In the genomic region with DNA sequence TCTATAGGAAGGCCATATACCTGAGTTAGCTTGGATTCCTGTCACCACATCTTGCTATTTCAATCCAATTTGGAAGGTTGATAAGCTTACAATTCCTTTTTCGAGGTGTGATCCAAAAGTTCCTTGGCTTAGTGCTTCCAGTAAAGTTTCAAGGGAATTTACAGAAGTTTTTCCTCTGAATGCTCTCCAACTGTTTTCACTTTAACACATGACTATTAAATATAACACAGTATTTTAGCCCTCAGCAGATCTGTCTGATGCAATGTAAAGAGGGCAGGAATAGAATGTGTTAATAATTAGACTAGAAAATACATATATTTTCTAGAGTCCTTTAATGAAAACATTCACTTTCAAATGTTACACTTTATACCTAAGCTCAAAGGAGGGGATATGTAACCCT, we compare ENCODE assay signal across 19 cellular contexts.
DNase-seq lines count a peak whose midpoint lies in the region; ATAC-seq and TF ChIP-seq lines count a peak whose summit lies in the region.
"Had no signal": no experiment of that assay in that cellular context is flagged by ENCODE, and none has a peak within 500 bp of the region (broad histone marks: within the 10 kb centered on the region; RNA-seq: fewer than 3 reads in every experiment).

No MANE protein-coding gene starts in this region.

- H3K27ac ChIP-seq in SK-N-SH (ENCODE audit: low read depth in 2 of 2, low read length in 1 of 2), result peak overlapping the region in 1 of 2 experiments; percentile 89; a peak in 2 of 4 replicates
- H3K27ac ChIP-seq: 22Rv1; BLaER1 treated with 17β-estradiol and CSF1 and Interleukin-3, amounts not matched to agents 10 nM and 100 nM had no signal

- H3K4me2 ChIP-seq in SK-N-SH, result no peak overlapping the region
- H3K4me2 ChIP-seq in skeletal muscle satellite cell (ENCODE audit: low read length), result no peak overlapping the region
- H3K4me2 ChIP-seq: BLaER1 treated with 17β-estradiol and CSF1 and Interleukin-3, amounts not matched to agents 10 nM and 100 nM had no signal

- H3K79me2 ChIP-seq in SK-N-SH (ENCODE audit: insufficient read depth), result no peaks in the 10 kb centered on the region

- peaks cover 5 to 7% of the 10 kb centered on the region in 2 experiments; a peak in 2 of 4 replicates for H3K4me1 ChIP-seq in SK-N-SH (ENCODE audit: control insufficient read depth in 1 of 2, insufficient read depth in 2 of 2, low read depth in 1 of 2, low read length in 1 of 2)
- H3K4me1 ChIP-seq in adipocyte (ENCODE audit: control insufficient read depth, insufficient read depth, low read length), result peaks cover 53% of the 10 kb centered on the region
- H3K4me1 ChIP-seq in skeletal muscle satellite cell (ENCODE audit: control insufficient read depth, insufficient read depth, low read length), result peaks cover 45% of the 10 kb centered on the region

- H4K20me1 ChIP-seq in SK-N-SH (ENCODE audit: insufficient read depth), result no peaks in the 10 kb centered on the region
- H4K20me1 ChIP-seq: BLaER1 treated with 17β-estradiol and CSF1 and Interleukin-3, amounts not matched to agents 10 nM and 100 nM had no signal

- H3K9me2 ChIP-seq in SK-N-SH, result no peaks in the 10 kb centered on the region

- no peak for TF ChIP-seq RAD21 in SK-N-SH (IDR thresholded peaks at IDR 0.05; ENCODE audit: low read length)

- no peaks in the 10 kb centered on the region for H3K36me3 ChIP-seq in SK-N-SH (replicated peaks in 1 of 2; ENCODE audit: control insufficient read depth in 1 of 2, insufficient read depth in 2 of 2, low read length in 1 of 2)
- H3K36me3 ChIP-seq in adipocyte (ENCODE audit: control insufficient read depth, insufficient read depth, low read length, severe bottlenecking), result no peaks in the 10 kb centered on the region
- H3K36me3 ChIP-seq in skeletal muscle satellite cell (ENCODE audit: insufficient read depth, low read length), result no peaks in the 10 kb centered on the region
- H3K36me3 ChIP-seq: BLaER1 treated with 17β-estradiol and CSF1 and Interleukin-3, amounts not matched to agents 10 nM and 100 nM had no signal

- H3F3A ChIP-seq in SK-N-SH (replicated peaks; ENCODE audit: insufficient read depth), result peaks cover 32% of the 10 kb centered on the region

- H3K9ac ChIP-seq in SK-N-SH (no peak overlapping the region), adipocyte (ENCODE audit: low read length) (peak overlapping the region; percentile 87), skeletal muscle satellite cell (ENCODE audit: low read depth, low read length) (peak overlapping the region; percentile 17)
- H3K9ac ChIP-seq: BLaER1 treated with 17β-estradiol and CSF1 and Interleukin-3, amounts not matched to agents 10 nM and 100 nM had no signal

- POLR2A ChIA-PET in SK-N-SH (lab: Yijun Ruan, JAX), result no interaction called here

- ATAC-seq in SK-N-SH treated with all-trans-retinoic acid at 6 μM for 48 hours (no peak), GM18519 (IDR thresholded peaks at IDR 0.05; ENCODE audit: low FRiP score, unreplicated experiment) (no peak)
- ATAC-seq: GM12878 had no signal

- no peaks in the 10 kb centered on the region for H3K9me3 ChIP-seq in SK-N-SH
- H3K9me3 ChIP-seq in adipocyte (ENCODE audit: control insufficient read depth, low read length), result no peaks in the 10 kb centered on the region
- no peaks in the 10 kb centered on the region for H3K9me3 ChIP-seq in skeletal muscle satellite cell (replicated peaks; ENCODE audit: low read length)
- H3K9me3 ChIP-seq: BLaER1 treated with 17β-estradiol and CSF1 and Interleukin-3, amounts not matched to agents 10 nM and 100 nM had no signal

- H3K27me3 ChIP-seq in SK-N-SH (ENCODE audit: insufficient read depth) (no peaks in the 10 kb centered on the region), adipocyte (replicated peaks; ENCODE audit: control insufficient read depth, insufficient read depth, low read length) (no peaks in the 10 kb centered on the region), skeletal muscle satellite cell (ENCODE audit: control insufficient read depth, insufficient read depth, low read length) (no peaks in the 10 kb centered on the region)
- H3K27me3 ChIP-seq: BLaER1 treated with 17β-estradiol and CSF1 and Interleukin-3, amounts not matched to agents 10 nM and 100 nM had no signal

- DNase-seq in SK-N-SH (no peak), adipocyte (ENCODE audit: low read depth) (peak; percentile 13), fibroblast of the aortic adventitia (ENCODE audit: low read depth) (peak; percentile 49), NCI-H82 (lab: John Stamatoyannopoulos, UW) (no peak), NCI-H1930 (lab: John Stamatoyannopoulos, UW) (no peak)
- DNase-seq: CD8-positive, alpha-beta memory T cell; DMS79 treated with DMSO at 0.1 percent for 48 hours; GOT3; NCI-H1092; NCI-H146; NCI-H2081 treated with DMSO at 0.1 percent for 48 hours; NCI-H510A treated with DMSO at 0.1 percent for 48 hours; SHP77 treated with DMSO at 0.1 percent for 48 hours had no signal

- no peak for TF ChIP-seq EP300 in SK-N-SH (IDR thresholded peaks at IDR 0.05; ENCODE audit: borderline replicate concordance in 1 of 2, low read depth in 1 of 2, low read length in 1 of 2)

- CTCF ChIA-PET in SK-N-SH (lab: Yijun Ruan, JAX), result interaction anchor here (1.0 to 9.5 kb wide), 3 partner anchors 174 to 295 kb away, joined by 3 to 185 read pairs (median 11); a partner anchor contains a TSS

- 0 out of 2 replicates have a peak overlapping the region, but pooled peaks have one; percentile 3 for H2AFZ ChIP-seq in SK-N-SH (ENCODE audit: low read depth)

- H3K4me3 ChIP-seq in SK-N-SH (ENCODE audit: low read depth in 2 of 2, low read length in 1 of 2) (no peak overlapping the region), adipocyte (ENCODE audit: low read length) (no peak overlapping the region), fibroblast of the aortic adventitia (ENCODE audit: low read depth, low read length) (no peak overlapping the region), skeletal muscle satellite cell (ENCODE audit: low read length) (no peak overlapping the region)
- H3K4me3 ChIP-seq: BLaER1 treated with 17β-estradiol and CSF1 and Interleukin-3, amounts not matched to agents 10 nM and 100 nM; GM12878 had no signal

- 91% methylated on average over 1 of the region's 1 CpG for WGBS in SK-N-SH (ENCODE audit: low lambda C conversion rate)

- TF ChIP-seq CTCF in SK-N-SH (IDR thresholded peaks at IDR 0.05) (no peak), fibroblast of the aortic adventitia (IDR thresholded peaks at IDR 0.05; ENCODE audit: insufficient read depth, low read length) (no peak)

TF ChIP-seq in SK-N-SH, 30 proteins besides CTCF, POLR2A, EP300 and RAD21 (continues in another document):
- TF ChIP-seq, protein P1, sequence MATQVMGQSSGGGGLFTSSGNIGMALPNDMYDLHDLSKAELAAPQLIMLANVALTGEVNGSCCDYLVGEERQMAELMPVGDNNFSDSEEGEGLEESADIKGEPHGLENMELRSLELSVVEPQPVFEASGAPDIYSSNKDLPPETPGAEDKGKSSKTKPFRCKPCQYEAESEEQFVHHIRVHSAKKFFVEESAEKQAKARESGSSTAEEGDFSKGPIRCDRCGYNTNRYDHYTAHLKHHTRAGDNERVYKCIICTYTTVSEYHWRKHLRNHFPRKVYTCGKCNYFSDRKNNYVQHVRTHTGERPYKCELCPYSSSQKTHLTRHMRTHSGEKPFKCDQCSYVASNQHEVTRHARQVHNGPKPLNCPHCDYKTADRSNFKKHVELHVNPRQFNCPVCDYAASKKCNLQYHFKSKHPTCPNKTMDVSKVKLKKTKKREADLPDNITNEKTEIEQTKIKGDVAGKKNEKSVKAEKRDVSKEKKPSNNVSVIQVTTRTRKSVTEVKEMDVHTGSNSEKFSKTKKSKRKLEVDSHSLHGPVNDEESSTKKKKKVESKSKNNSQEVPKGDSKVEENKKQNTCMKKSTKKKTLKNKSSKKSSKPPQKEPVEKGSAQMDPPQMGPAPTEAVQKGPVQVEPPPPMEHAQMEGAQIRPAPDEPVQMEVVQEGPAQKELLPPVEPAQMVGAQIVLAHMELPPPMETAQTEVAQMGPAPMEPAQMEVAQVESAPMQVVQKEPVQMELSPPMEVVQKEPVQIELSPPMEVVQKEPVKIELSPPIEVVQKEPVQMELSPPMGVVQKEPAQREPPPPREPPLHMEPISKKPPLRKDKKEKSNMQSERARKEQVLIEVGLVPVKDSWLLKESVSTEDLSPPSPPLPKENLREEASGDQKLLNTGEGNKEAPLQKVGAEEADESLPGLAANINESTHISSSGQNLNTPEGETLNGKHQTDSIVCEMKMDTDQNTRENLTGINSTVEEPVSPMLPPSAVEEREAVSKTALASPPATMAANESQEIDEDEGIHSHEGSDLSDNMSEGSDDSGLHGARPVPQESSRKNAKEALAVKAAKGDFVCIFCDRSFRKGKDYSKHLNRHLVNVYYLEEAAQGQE (IDR thresholded peaks at IDR 0.05; ENCODE audit: low read depth, low read length), result no peak
- TF ChIP-seq RCOR1 (IDR thresholded peaks at IDR 0.05; ENCODE audit: low read length), result no peak
- TF ChIP-seq EZH2phosphoT487 (IDR thresholded peaks at IDR 0.05; ENCODE audit: borderline replicate concordance, low read depth), result no peak

TF ChIP-seq in SK-N-SH treated with all-trans-retinoic acid at 6 μM for 48 hours, 23 proteins besides CTCF, POLR2A, EP300 and RAD21:
- TF ChIP-seq, protein P2, sequence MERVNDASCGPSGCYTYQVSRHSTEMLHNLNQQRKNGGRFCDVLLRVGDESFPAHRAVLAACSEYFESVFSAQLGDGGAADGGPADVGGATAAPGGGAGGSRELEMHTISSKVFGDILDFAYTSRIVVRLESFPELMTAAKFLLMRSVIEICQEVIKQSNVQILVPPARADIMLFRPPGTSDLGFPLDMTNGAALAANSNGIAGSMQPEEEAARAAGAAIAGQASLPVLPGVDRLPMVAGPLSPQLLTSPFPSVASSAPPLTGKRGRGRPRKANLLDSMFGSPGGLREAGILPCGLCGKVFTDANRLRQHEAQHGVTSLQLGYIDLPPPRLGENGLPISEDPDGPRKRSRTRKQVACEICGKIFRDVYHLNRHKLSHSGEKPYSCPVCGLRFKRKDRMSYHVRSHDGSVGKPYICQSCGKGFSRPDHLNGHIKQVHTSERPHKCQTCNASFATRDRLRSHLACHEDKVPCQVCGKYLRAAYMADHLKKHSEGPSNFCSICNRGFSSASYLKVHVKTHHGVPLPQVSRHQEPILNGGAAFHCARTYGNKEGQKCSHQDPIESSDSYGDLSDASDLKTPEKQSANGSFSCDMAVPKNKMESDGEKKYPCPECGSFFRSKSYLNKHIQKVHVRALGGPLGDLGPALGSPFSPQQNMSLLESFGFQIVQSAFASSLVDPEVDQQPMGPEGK (CRISPR knock-in tag; IDR thresholded peaks at IDR 0.05; ENCODE audit: borderline replicate concordance), result no peak
- TF ChIP-seq ISL1 (CRISPR knock-in tag; IDR thresholded peaks at IDR 0.05) (no peak), ZFP3 (CRISPR knock-in tag; IDR thresholded peaks at IDR 0.05) (no peak), ZNF8 (CRISPR knock-in tag; IDR thresholded peaks at IDR 0.05) (no peak), ESRRG (CRISPR knock-in tag; IDR thresholded peaks at IDR 0.05) (no peak), PPARA (CRISPR knock-in tag; IDR thresholded peaks at IDR 0.05; ENCODE audit: borderline replicate concordance) (no peak), RARB (CRISPR knock-in tag; IDR thresholded peaks at IDR 0.05) (no peak)

Comparison
In these comparisons a context has a peak if more than half of its experiments do, and no peak if none do; other contexts are left out.
1. DNase-seq: peak in adipocyte (single experiment) and fibroblast of the aortic adventitia (single experiment); none in SK-N-SH (single experiment), NCI-H82 (single experiment) and NCI-H1930 (0 of 2).